In genomic region chr7:55036958-55037357, GRCh38 we compare ENCODE assay signal across 22 cellular contexts. TPM values are rescaled to one million over a fixed set of nuclear protein-coding genes. Genes with fewer than 3 reads are reported as not detected.
DNase-seq lines count a peak whose midpoint lies in the region; ATAC-seq, FAIRE-seq and TF ChIP-seq lines count a peak whose summit lies in the region.
"Had no signal": no experiment of that assay in that cellular context is flagged by ENCODE, and none has a peak within 500 bp of the region (broad histone marks: within the 10 kb centered on the region; RNA-seq: fewer than 3 reads in every experiment).

No MANE protein-coding gene starts in this region.

- FAIRE-seq in HTR-8/SVneo (lab: Jason Lieb, UNC), result no peak
- FAIRE-seq: A204.1, GM12891, GM18507, H1 had no signal

- H3K27ac ChIP-seq in VCaP (0 out of 2 replicates have a peak overlapping the region, but pooled peaks have one; percentile 3), gastroesophageal sphincter (peak overlapping the region; percentile 29 to 95 (median 59)), subcutaneous abdominal adipose tissue (ENCODE audit: low read depth, low read length) (peak overlapping the region; percentile 40)
- H3K27ac ChIP-seq: GM23248 had no signal

- ATAC-seq in gastroesophageal sphincter (no peak), GM21515 (IDR thresholded peaks at IDR 0.05; ENCODE audit: unreplicated experiment) (no peak)

- H3K27me3 ChIP-seq in gastroesophageal sphincter, result no peaks in the 10 kb centered on the region
- no peaks in the 10 kb centered on the region for H3K27me3 ChIP-seq in subcutaneous abdominal adipose tissue (ENCODE audit: control insufficient read depth in 5 of 5, insufficient read depth in 4 of 5, low read length in 5 of 5)

- no peak for TF ChIP-seq CTCF in VCaP (conservative IDR thresholded peaks at IDR 0.05)
- TF ChIP-seq CTCF in gastroesophageal sphincter (IDR thresholded peaks at IDR 0.05), result no peak

- no peak overlapping the region for H3K9ac ChIP-seq in subcutaneous abdominal adipose tissue (ENCODE audit: low read length in 5 of 5)
- H3K9ac ChIP-seq: GM23248 had no signal

- 20 to 77% methylated on average over 1 to 2 of the region's 3 CpGs for WGBS in gastroesophageal sphincter (ENCODE audit: low coverage in 1 of 2), 2 donors

- H3K4me3 ChIP-seq in gastroesophageal sphincter (no peak overlapping the region), subcutaneous abdominal adipose tissue (ENCODE audit: low read depth in 1 of 5, low read length in 5 of 5) (no peak overlapping the region)
- H3K4me3 ChIP-seq: GM23248 had no signal

- TF ChIP-seq EP300 in gastroesophageal sphincter (IDR thresholded peaks at IDR 0.05), result no peak

- H3K9me3 ChIP-seq in gastroesophageal sphincter (no peaks in the 10 kb centered on the region), subcutaneous abdominal adipose tissue (ENCODE audit: control insufficient read depth in 5 of 5, low read length in 5 of 5) (no peaks in the 10 kb centered on the region)

- peak; percentile 67 for DNase-seq in SK-N-DZ (ENCODE audit: low spot score)
- no peak for DNase-seq in HTR-8/SVneo (ENCODE audit: insufficient read length, low spot score)
- no peak for DNase-seq in NCI-H2227 treated with DMSO at 0.1 percent for 48 hours (lab: John Stamatoyannopoulos, UW)
- DNase-seq in stimulated activated CD4-positive, alpha-beta T cell treated with anti-CD3 and anti-CD28 coated beads, Interleukin-2, amount 100 ng/mL, for 24 hours, result no peak
- DNase-seq: C1 segment of cervical spinal cord; Calu3; CD4-positive, alpha-beta memory T cell; COR-L47; DMS53; DMS79 treated with DMSO at 0.1 percent for 48 hours; GF-D8; GM23248; H7; HCEC 1CT had no signal

- no peaks in the 10 kb centered on the region for H3K36me3 ChIP-seq in gastroesophageal sphincter
- H3K36me3 ChIP-seq in subcutaneous abdominal adipose tissue (ENCODE audit: control insufficient read depth in 5 of 5, insufficient read depth in 5 of 5, low read length in 5 of 5), result peaks cover 0 to 2% (median 0%) of the 10 kb centered on the region in 5 donors

- H3K4me1 ChIP-seq in gastroesophageal sphincter (peaks cover 10 to 87% (median 11%) of the 10 kb centered on the region in 3 donors), subcutaneous abdominal adipose tissue (ENCODE audit: control insufficient read depth in 5 of 5, insufficient read depth in 5 of 5, low read length in 5 of 5) (peaks cover 0 to 28% (median 12%) of the 10 kb centered on the region in 5 donors)

- TF ChIP-seq POLR2A in gastroesophageal sphincter (IDR thresholded peaks at IDR 0.05), result no peak

RNA-seq across cellular contexts. Expression of gene EGFR, which starts 18.1 kb away (rescaled TPM):
- polyA plus RNA-seq in SK-N-DZ (2014; cell fraction: cytosol; rRNA removed), result 5.6 and 6.2 TPM in 2 replicates
- polyA plus RNA-seq in SK-N-DZ (2014; cell fraction: nucleus; rRNA removed), result 5.7 and 7.3 TPM in 2 replicates
- 100 to 1,000 TPM in 3 of 4 donors, 10 to 100 TPM in 1; 85.7 to 126 (median 111) TPM for total RNA-seq in gastroesophageal sphincter
- total RNA-seq: CD4-positive, alpha-beta memory T cell had no signal
- polyA plus RNA-seq: CD4-positive, alpha-beta memory T cell had no signal

Comparison
In these comparisons a context has a peak if more than half of its experiments do, and no peak if none do; other contexts are left out.
1. H3K27ac ChIP-seq: peak in every context shown above with its lines; median percentile 59 in gastroesophageal sphincter; 40 in subcutaneous abdominal adipose tissue; 3 in VCaP.